In the genomic region with DNA sequence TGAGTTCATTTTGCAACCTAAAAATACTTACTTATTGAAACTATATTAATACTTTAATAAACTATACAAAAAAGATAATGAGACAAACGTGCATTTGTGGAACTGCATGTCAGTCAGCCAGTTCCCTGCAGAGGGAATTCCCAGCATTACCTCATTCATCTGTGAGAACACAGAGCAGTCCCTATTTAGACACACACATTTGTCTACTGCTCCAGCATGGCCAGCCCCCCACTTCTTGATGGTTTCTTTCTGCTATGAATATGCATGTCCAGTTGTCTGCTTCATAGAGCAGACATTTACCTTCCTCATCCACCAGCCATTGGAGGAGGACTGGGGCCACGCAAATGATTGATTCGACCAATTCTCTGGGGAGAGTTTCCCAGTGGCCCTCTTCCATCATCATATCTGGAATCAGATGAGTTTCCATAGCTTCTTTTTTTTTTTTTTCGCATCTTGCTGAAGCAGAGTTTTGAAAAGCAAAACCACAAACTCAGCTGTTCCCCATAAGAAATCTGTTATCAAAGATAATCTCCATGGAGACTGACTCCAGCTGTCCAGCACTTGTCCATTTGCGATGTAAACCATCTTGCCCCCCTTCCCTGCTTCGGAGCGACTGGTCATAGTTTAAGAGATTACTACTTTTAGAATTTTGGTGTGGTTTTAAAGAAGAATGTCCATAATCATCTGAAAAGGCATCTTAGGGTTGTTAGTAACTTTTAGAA, we compare ENCODE assay signal across 13 cellular contexts. TPM values are rescaled to one million over a fixed set of nuclear protein-coding genes. Genes with fewer than 3 reads are reported as not detected.
A peak's percentile ranks its signal among the peaks of the same experiment; 100 is the strongest.
DNase-seq lines count a peak whose midpoint lies in the region; ATAC-seq and TF ChIP-seq lines count a peak whose summit lies in the region.
"Had no signal": no experiment of that assay in that cellular context is flagged by ENCODE, and none has a peak within 500 bp of the region (broad histone marks: within the 10 kb centered on the region; RNA-seq: fewer than 3 reads in every experiment).

No MANE protein-coding gene starts in this region.

- peaks cover 1% of the 10 kb centered on the region for H3K27me3 Mint-ChIP-seq in mesothelial cell of epicardium (ENCODE audit: low read depth)

- no peak for TF ChIP-seq CTCF in mammary epithelial cell (conservative IDR thresholded peaks at IDR 0.05 in 1 of 2, IDR thresholded peaks at IDR 0.05 in 1 of 2; ENCODE audit: extremely low read depth in 1 of 2, insufficient read depth in 1 of 2, low read depth in 1 of 2, low read length in 2 of 2)
- no peak for TF ChIP-seq CTCF in mesothelial cell of epicardium (IDR thresholded peaks at IDR 0.05; ENCODE audit: unreplicated experiment)

- no peak overlapping the region for H2AFZ ChIP-seq in mammary epithelial cell (ENCODE audit: low read depth, low read length)

- H3K4me3 Mint-ChIP-seq in mesothelial cell of epicardium = no peak overlapping the region
- H3K4me3 Mint-ChIP-seq: activated naive CD4-positive, alpha-beta T cell treated with anti-CD3 and anti-CD28 coated beads for 36 hours; natural killer cell treated with Interleukin-12 subunit alpha and Interleukin-12 subunit beta and Interleukin-15 and Interleukin-18, amount 100 ng/mL, for 72 hours had no signal

- dilution Hi-C loops in mammary epithelial cell (cut with HindIII; ENCODE audit: low sequenced_read_pairs) = no loop called here

- peaks cover 2% of the 10 kb centered on the region for H3K9me3 Mint-ChIP-seq in mesothelial cell of epicardium
- H3K9me3 Mint-ChIP-seq: activated naive CD4-positive, alpha-beta T cell treated with anti-CD3 and anti-CD28 coated beads for 36 hours had no signal

- H3K36me3 Mint-ChIP-seq in mesothelial cell of epicardium = no peaks in the 10 kb centered on the region
- H3K36me3 Mint-ChIP-seq: natural killer cell treated with Interleukin-12 subunit alpha and Interleukin-12 subunit beta and Interleukin-15 and Interleukin-18, amount 100 ng/mL, for 72 hours had no signal

- peaks cover 5% of the 10 kb centered on the region for H3K27me3 ChIP-seq in mammary epithelial cell (ENCODE audit: insufficient read depth, low read length)
- H3K27me3 ChIP-seq: SJSA1 had no signal

- WGBS in mammary epithelial cell (ENCODE audit: low coverage, missing lambda C conversion rate) = 76% methylated on average over 7 of the region's 7 CpGs

- no peaks in the 10 kb centered on the region for H3K36me3 ChIP-seq in mammary epithelial cell (ENCODE audit: insufficient read depth, low read length)
- H3K36me3 ChIP-seq: SJSA1 had no signal

- H3K27ac Mint-ChIP-seq in mesothelial cell of epicardium = peak overlapping the region; percentile 60
- H3K27ac Mint-ChIP-seq: activated naive CD4-positive, alpha-beta T cell treated with anti-CD3 and anti-CD28 coated beads for 36 hours; natural killer cell treated with Interleukin-12 subunit alpha and Interleukin-12 subunit beta and Interleukin-15 and Interleukin-18, amount 100 ng/mL, for 72 hours had no signal

- CTCF ChIA-PET in mammary epithelial cell (lab: Charles Lee; ENCODE audit: low non-redundant PET) = no interaction called here

- H3K27ac ChIP-seq in mammary epithelial cell (ENCODE audit: insufficient read depth, low read depth, low read length) = no peak overlapping the region
- H3K27ac ChIP-seq: SJSA1 had no signal

- in situ Hi-C loops in mammary epithelial cell (cut with MboI; ENCODE audit: low sequenced_read_pairs in 2 of 2) = no loop called here

- H3K79me2 ChIP-seq in mammary epithelial cell (ENCODE audit: insufficient read depth, low read length) = no peaks in the 10 kb centered on the region

- peak; percentile 83 for ATAC-seq in HG03039 (IDR thresholded peaks at IDR 0.05; ENCODE audit: unreplicated experiment)
- no peak for ATAC-seq in GM21737 (IDR thresholded peaks at IDR 0.05; ENCODE audit: unreplicated experiment)
- ATAC-seq: natural killer cell treated with Interleukin-12 subunit alpha and Interleukin-12 subunit beta and Interleukin-15 and Interleukin-18, amount 100 ng/mL, for 72 hours had no signal

- no peaks in the 10 kb centered on the region for H3K4me1 ChIP-seq in mammary epithelial cell (ENCODE audit: insufficient read depth, low read length)

- H3K9ac ChIP-seq in mammary epithelial cell (ENCODE audit: insufficient read depth, low read length) = no peak overlapping the region

- BruUV-seq in mammary epithelial cell (replicated peaks; lab: Mats Ljungman, UMichigan) = no TSS peak

- DNase-seq in EL = peak; percentile 37
- peak; percentile 11 for DNase-seq in mammary epithelial cell
- no peak for DNase-seq in mesothelial cell of epicardium (ENCODE audit: low spot score in 2 of 2, unreplicated experiment in 2 of 2)
- DNase-seq in NCI-H524 treated with DMSO at 0.1 percent for 48 hours (lab: John Stamatoyannopoulos, UW) = no peak
- DNase-seq in NCI-H1092 (lab: John Stamatoyannopoulos, UW) = no peak
- no peak for DNase-seq in GOT3 (lab: John Stamatoyannopoulos, UW)
- DNase-seq: activated naive CD4-positive, alpha-beta T cell treated with anti-CD3 and anti-CD28 coated beads for 36 hours; effector CD8-positive, alpha-beta T cell; KG1 had no signal

- peaks cover 44% of the 10 kb centered on the region for H3K4me1 Mint-ChIP-seq in mesothelial cell of epicardium

- H4K20me1 ChIP-seq in mammary epithelial cell (ENCODE audit: insufficient read depth, low read length) = no peaks in the 10 kb centered on the region

- intact Hi-C loops in mammary epithelial cell (cut with micrococcal nuclease) = no loop called here

- no peak overlapping the region for H3K4me3 ChIP-seq in mammary epithelial cell (replicated peaks in 1 of 3; ENCODE audit: insufficient read depth in 1 of 3, low read depth in 2 of 3, low read length in 3 of 3)
- H3K4me3 ChIP-seq: SJSA1 had no signal

- H3K9me3 ChIP-seq in mammary epithelial cell (replicated peaks; ENCODE audit: insufficient read depth, low read length) = no peaks in the 10 kb centered on the region
- H3K9me3 ChIP-seq: SJSA1 had no signal

- H3K4me2 ChIP-seq in mammary epithelial cell (ENCODE audit: insufficient read depth, low read depth, low read length) = no peak overlapping the region

RNA-seq across cellular contexts. Expression of a gene that starts 11.8 kb away (rescaled TPM):
- total RNA-seq in mammary epithelial cell (under 1 TPM; 0.40 to 0.67 TPM), mesothelial cell of epicardium (6.6 to 7.2 TPM (median 6.8 TPM) in 3 replicates)
- polyA plus RNA-seq in mammary epithelial cell = 0.17 TPM
- polyA minus RNA-seq in mammary epithelial cell = not detected

Comparison
In these comparisons a context has a peak if more than half of its experiments do, and no peak if none do; other contexts are left out.
1. DNase-seq: peak in EL (single experiment) and mammary epithelial cell (single experiment); none in mesothelial cell of epicardium (0 of 2), NCI-H524 treated with DMSO at 0.1 percent for 48 hours (single experiment), NCI-H1092 (single experiment) and GOT3 (single experiment).